ENCODE assay signal across 8 cellular contexts in genomic region chr1:46131727-46132528, GRCh38. TPM values are rescaled to one million over a fixed set of nuclear protein-coding genes. Genes with fewer than 3 reads are reported as not detected.
DNase-seq lines count a peak whose midpoint lies in the region; ATAC-seq, FAIRE-seq and TF ChIP-seq lines count a peak whose summit lies in the region.
"Had no signal": no experiment of that assay in that cellular context is flagged by ENCODE, and none has a peak within 500 bp of the region (broad histone marks: within the 10 kb centered on the region; RNA-seq: fewer than 3 reads in every experiment).

No MANE protein-coding gene starts in this region.

- no peak for FAIRE-seq in pancreas (lab: Jason Lieb, UNC)

- no peaks in the 10 kb centered on the region for H3K27me3 ChIP-seq in HAP-1 (ENCODE audit: low read depth)
- H3K27me3 ChIP-seq in pancreas, result peaks cover 0 to 28% (median 8%) of the 10 kb centered on the region in 4 donors

- intact Hi-C loops in pancreas (cut with DNase I), result no loop called here

- H3K4me1 ChIP-seq in HAP-1 (peaks cover 8% of the 10 kb centered on the region), pancreas (peaks cover 0 to 9% (median 5%) of the 10 kb centered on the region in 3 donors)

- peak in 2 of 4 donors; percentile 2 to 5 for ATAC-seq in pancreas
- no peak for ATAC-seq in GM19463 (IDR thresholded peaks at IDR 0.05; ENCODE audit: unreplicated experiment)

- in situ Hi-C loops in HAP-1 (cut with MboI; ENCODE audit: low sequenced_read_pairs), result no loop called here

- H3K27ac ChIP-seq in pancreas, result peak overlapping the region; percentile 80 to 94 (median 86)

- H3K9me3 ChIP-seq in HAP-1 (no peaks in the 10 kb centered on the region), pancreas (no peaks in the 10 kb centered on the region)

- H3K4me3 ChIP-seq in HAP-1 (peak overlapping the region; percentile 65), pancreas (peak overlapping the region; percentile 34 to 61 (median 55))

- WGBS in pancreas, 2 donors, result 2% methylated on average over 34 to 38 of the region's 38 CpGs

- H3K36me3 ChIP-seq in HAP-1 (replicated peaks) (no peaks in the 10 kb centered on the region), pancreas (no peaks in the 10 kb centered on the region)

- DNase-seq in HAP-1 (ENCODE audit: low spot score in 2 of 2) (peak; percentile 49), NCI-H774 (lab: John Stamatoyannopoulos, UW) (peak; percentile 64), foreskin melanocyte (peak; percentile 28), pancreas (peak in 1 of 6 donors; percentile 10), OCI-M2 (lab: John Stamatoyannopoulos, UW; ENCODE audit: unreplicated experiment) (no peak)
- DNase-seq in activated T-cell treated with anti-CD3 and anti-CD28 coated beads, Interleukin-2, amount 50 U/mL, for 48 hours, result peak; percentile 37 to 45

- TF ChIP-seq CTCF in pancreas (IDR thresholded peaks at IDR 0.05), result no peak

RNA-seq across cellular contexts. Expression of gene PIK3R3, which starts 0.5 kb away (rescaled TPM):
- 1 to 10 TPM; 1.2 to 4.9 (median 4.1) TPM for total RNA-seq in pancreas
- 1 to 10 TPM; 1.7 to 4.5 TPM for polyA plus RNA-seq in pancreas

RNA-seq across cellular contexts. Expression of gene TSPAN1, which starts 43.0 kb away (rescaled TPM):
- total RNA-seq in pancreas, result 1 to 10 TPM; 2.1 to 10.0 (median 6.4) TPM
- 10 to 100 TPM in 1 of 2 donors, 1 to 10 TPM in 1; 4.1 to 12.4 TPM for polyA plus RNA-seq in pancreas

RNA-seq across cellular contexts. Expression of gene P3R3URF, which starts 44.4 kb away (rescaled TPM):
- total RNA-seq in pancreas, result not detected
- polyA plus RNA-seq in pancreas, result not detected
- total RNA-seq: dermis microvascular lymphatic vessel endothelial cell had no signal
